13 cellular contexts compared by ENCODE assay signal in genomic region chr12:128267651-128268347, GRCh38. TPM values are rescaled to one million over a fixed set of nuclear protein-coding genes. Genes with fewer than 3 reads are reported as not detected.
DNase-seq lines count a peak whose midpoint lies in the region; ATAC-seq and TF ChIP-seq lines count a peak whose summit lies in the region.
"Had no signal": no experiment of that assay in that cellular context is flagged by ENCODE, and none has a peak within 500 bp of the region (broad histone marks: within the 10 kb centered on the region; RNA-seq: fewer than 3 reads in every experiment).

No MANE protein-coding gene starts in this region.

- peaks cover 0 to 8% (median 0%) of the 10 kb centered on the region in 4 donors for H3K4me1 ChIP-seq in Peyer's patch
- H3K4me1 ChIP-seq in right cardiac atrium (ENCODE audit: control insufficient read depth, insufficient read depth, low read length) = no peaks in the 10 kb centered on the region
- H3K4me1 ChIP-seq in trophoblast cell (ENCODE audit: control insufficient read depth in 1 of 2, insufficient read depth in 2 of 2, low read length in 2 of 2) = peaks cover 0 to 4% of the 10 kb centered on the region in 2 experiments

- intact Hi-C loops in right cardiac atrium (cut with DNase I) = loop anchor here in 2 of 4 donors (10.0 kb wide), 2 partner anchors 117 to 1647 kb away; no protein-coding TSS in a partner anchor

- H4K12ac ChIP-seq in trophoblast cell (ENCODE audit: low read depth, low read length) = no peak overlapping the region

- H4K91ac ChIP-seq in trophoblast cell (ENCODE audit: low read depth, low read length) = no peak overlapping the region

- no peak overlapping the region for H2AK5ac ChIP-seq in trophoblast cell (ENCODE audit: low read length)

- no peak overlapping the region for H2BK5ac ChIP-seq in trophoblast cell (ENCODE audit: low read depth, low read length, poor library complexity)

- DNase-seq in D341Med (ENCODE audit: low spot score) (peak; percentile 27), Peyer's patch (no peak), right cardiac atrium (peak in 2 of 3 donors; percentile 56), trophoblast cell (no peak), HT-29 (ENCODE audit: low spot score) (no peak), DMS153 treated with DMSO at 0.1 percent for 48 hours (lab: John Stamatoyannopoulos, UW; ENCODE audit: unreplicated experiment) (no peak)
- no peak for DNase-seq in activated naive CD8-positive, alpha-beta T cell treated with anti-CD3 and anti-CD28 coated beads for 36 hours
- DNase-seq in T-helper 2 cell treated with Interferon-gamma antibody and Interleukin-4, amounts not matched to agents 5 μg/mL and 100 μg/mL, for 36 hours (ENCODE audit: low spot score) = no peak
- DNase-seq: activated T-cell treated with anti-CD3 and anti-CD28 coated beads, Interleukin-2, amount 50 U/mL, for 48 hours; NK-92 treated with Interleukin-12 subunit alpha and Interleukin-12 subunit beta, amount 100 ng/mL, for 24 hours; stimulated activated CD8-positive, alpha-beta memory T cell treated with anti-CD3 and anti-CD28 coated beads, Interleukin-4, amount 100 ng/mL, for 48 hours; SW 1271 had no signal

- no peak overlapping the region for H3K23ac ChIP-seq in trophoblast cell (ENCODE audit: low read length)

- no peak overlapping the region for H3K14ac ChIP-seq in trophoblast cell (ENCODE audit: low read length)

- H3K27ac ChIP-seq in Peyer's patch (no peak overlapping the region), right cardiac atrium (ENCODE audit: low read length) (no peak overlapping the region), trophoblast cell (ENCODE audit: low read depth, low read length) (no peak overlapping the region)

- peaks cover 69% of the 10 kb centered on the region for H3K27me3 Mint-ChIP-seq in activated naive CD8-positive, alpha-beta T cell treated with anti-CD3 and anti-CD28 coated beads for 36 hours
- H3K27me3 Mint-ChIP-seq in T-helper 2 cell treated with Interferon-gamma antibody and Interleukin-4, amounts not matched to agents 5 μg/mL and 100 μg/mL, for 36 hours (ENCODE audit: low read depth) = peaks cover 38% of the 10 kb centered on the region

- H3K18ac ChIP-seq in trophoblast cell (ENCODE audit: low read length) = no peak overlapping the region

- H3K36me3 ChIP-seq in Peyer's patch = no peaks in the 10 kb centered on the region
- no peaks in the 10 kb centered on the region for H3K36me3 ChIP-seq in trophoblast cell (ENCODE audit: control insufficient read depth in 1 of 2, insufficient read depth in 2 of 2, low read length in 2 of 2)

- WGBS in right cardiac atrium = 2% methylated on average over 44 of the region's 44 CpGs
- no CpG with 5 or more reads among the region's 44 CpGs for WGBS in trophoblast cell (ENCODE audit: extremely low coverage, insufficient coverage, insufficient read length)

- no peak for TF ChIP-seq POLR2A in Peyer's patch (IDR thresholded peaks at IDR 0.05)

- no peak overlapping the region for H2BK120ac ChIP-seq in trophoblast cell (ENCODE audit: insufficient read depth, low read length, poor library complexity)

- no peak overlapping the region for H3K4me3 Mint-ChIP-seq in activated naive CD8-positive, alpha-beta T cell treated with anti-CD3 and anti-CD28 coated beads for 36 hours
- H3K4me3 Mint-ChIP-seq in T-helper 2 cell treated with Interferon-gamma antibody and Interleukin-4, amounts not matched to agents 5 μg/mL and 100 μg/mL, for 36 hours = no peak overlapping the region

- no peak overlapping the region for H3K4ac ChIP-seq in trophoblast cell (ENCODE audit: low read depth, low read length)

- peaks cover 0 to 4% (median 0%) of the 10 kb centered on the region in 4 donors for H3K9me3 ChIP-seq in Peyer's patch
- no peaks in the 10 kb centered on the region for H3K9me3 ChIP-seq in right cardiac atrium (ENCODE audit: control insufficient read depth, low read length)
- H3K9me3 ChIP-seq in trophoblast cell (ENCODE audit: insufficient read depth, low read depth, low read length) = peaks cover 2% of the 10 kb centered on the region

- H3K27ac Mint-ChIP-seq in activated naive CD8-positive, alpha-beta T cell treated with anti-CD3 and anti-CD28 coated beads for 36 hours = no peak overlapping the region
- no peak overlapping the region for H3K27ac Mint-ChIP-seq in T-helper 2 cell treated with Interferon-gamma antibody and Interleukin-4, amounts not matched to agents 5 μg/mL and 100 μg/mL, for 36 hours

- H3K79me1 ChIP-seq in trophoblast cell (ENCODE audit: low read length) = no peaks in the 10 kb centered on the region

- H3K4me3 ChIP-seq in Peyer's patch (peak overlapping the region; percentile 1 to 41 (median 18)), right cardiac atrium (ENCODE audit: low read length) (peak overlapping the region; percentile 67), trophoblast cell (ENCODE audit: low read depth, low read length) (no peak overlapping the region)
- H3K4me3 ChIP-seq: K562 had no signal

- H4K8ac ChIP-seq in trophoblast cell (ENCODE audit: low read depth, low read length) = no peak overlapping the region

- no peaks in the 10 kb centered on the region for H3K36me3 Mint-ChIP-seq in activated naive CD8-positive, alpha-beta T cell treated with anti-CD3 and anti-CD28 coated beads for 36 hours
- H3K36me3 Mint-ChIP-seq in T-helper 2 cell treated with Interferon-gamma antibody and Interleukin-4, amounts not matched to agents 5 μg/mL and 100 μg/mL, for 36 hours (ENCODE audit: low read depth) = no peaks in the 10 kb centered on the region

- no peaks in the 10 kb centered on the region for H3K79me2 ChIP-seq in trophoblast cell (ENCODE audit: control insufficient read depth, insufficient read depth, low read length, poor library complexity)

- no peak overlapping the region for H2AFZ ChIP-seq in trophoblast cell (ENCODE audit: insufficient read depth, low read length, poor library complexity)

- ATAC-seq in right cardiac atrium = peak; percentile 25 to 52
- ATAC-seq: K562 had no signal

- H3K9ac ChIP-seq in trophoblast cell (ENCODE audit: low read length) = no peak overlapping the region

- peak overlapping the region; percentile 74 for H3K4me2 ChIP-seq in trophoblast cell (ENCODE audit: low read length)

- TF ChIP-seq CTCF in Peyer's patch (IDR thresholded peaks at IDR 0.05) = no peak

- no peaks in the 10 kb centered on the region for H3K4me1 Mint-ChIP-seq in activated naive CD8-positive, alpha-beta T cell treated with anti-CD3 and anti-CD28 coated beads for 36 hours
- H3K4me1 Mint-ChIP-seq in T-helper 2 cell treated with Interferon-gamma antibody and Interleukin-4, amounts not matched to agents 5 μg/mL and 100 μg/mL, for 36 hours (ENCODE audit: low read depth) = no peaks in the 10 kb centered on the region

- no peak overlapping the region for H2BK12ac ChIP-seq in trophoblast cell (ENCODE audit: low read length)

- H3K27me3 ChIP-seq in Peyer's patch (peaks cover 0 to 11% of the 10 kb centered on the region in 2 donors), right cardiac atrium (ENCODE audit: control insufficient read depth, insufficient read depth) (peaks cover 3% of the 10 kb centered on the region), trophoblast cell (ENCODE audit: insufficient read depth, low read length) (peaks cover 57% of the 10 kb centered on the region)

- peaks cover 3% of the 10 kb centered on the region for H3K9me3 Mint-ChIP-seq in activated naive CD8-positive, alpha-beta T cell treated with anti-CD3 and anti-CD28 coated beads for 36 hours
- H3K9me3 Mint-ChIP-seq in T-helper 2 cell treated with Interferon-gamma antibody and Interleukin-4, amounts not matched to agents 5 μg/mL and 100 μg/mL, for 36 hours = peaks cover 8% of the 10 kb centered on the region

RNA-seq across cellular contexts. Expression of gene TMEM132C, which starts 0.8 kb away (rescaled TPM):
- total RNA-seq in Peyer's patch = 1 to 10 TPM in 3 of 4 donors, under 1 TPM in 1; 0.88 to 5.0 (median 2.0) TPM
- total RNA-seq in right cardiac atrium = 10 to 100 TPM in 2 of 4 donors, 1 to 10 TPM in 2; 6.7 to 16.3 (median 10.8) TPM
- polyA plus RNA-seq in right cardiac atrium = 4.9 TPM
- 0.04 and 0.05 TPM in 2 replicates for polyA plus RNA-seq in trophoblast cell (2013)
- total RNA-seq in HT-29 (2014; rRNA removed; shearing (Covaris generic)) = not detected in 2 replicates
- total RNA-seq in activated naive CD8-positive, alpha-beta T cell treated with anti-CD3 and anti-CD28 coated beads for 36 hours = not detected
- total RNA-seq: K562 had no signal
- polyA plus RNA-seq: K562 had no signal

Comparison
In these comparisons a context has a peak if more than half of its experiments do, and no peak if none do; other contexts are left out.
1. DNase-seq: peak in D341Med (single experiment) and right cardiac atrium (2 of 3); none in Peyer's patch (0 of 3), trophoblast cell (0 of 2), HT-29 (single experiment), activated naive CD8-positive, alpha-beta T cell treated with anti-CD3 and anti-CD28 coated beads for 36 hours (single experiment), T-helper 2 cell treated with Interferon-gamma antibody and Interleukin-4, amounts not matched to agents 5 μg/mL and 100 μg/mL, for 36 hours (single experiment) and DMS153 treated with DMSO at 0.1 percent for 48 hours (single experiment).